Comparison of ENCODE assay signal across 16 cellular contexts in genomic region chr5:106415541-106415940, GRCh38.
A peak's percentile ranks its signal among the peaks of the same experiment; 100 is the strongest.
DNase-seq lines count a peak whose midpoint lies in the region; ATAC-seq and TF ChIP-seq lines count a peak whose summit lies in the region.
"Had no signal": no experiment of that assay in that cellular context is flagged by ENCODE, and none has a peak within 500 bp of the region (broad histone marks: within the 10 kb centered on the region; RNA-seq: fewer than 3 reads in every experiment).

No MANE protein-coding gene starts in this region.

- H3K23ac ChIP-seq in mesenchymal stem cell (ENCODE audit: low read length in 2 of 2): no peak overlapping the region

- H3K4me1 ChIP-seq in mesenchymal stem cell (ENCODE audit: control insufficient read depth, insufficient read depth, low read depth, low read length): peaks cover 2% of the 10 kb centered on the region
- H3K4me1 ChIP-seq: tibial artery had no signal

- no peak overlapping the region for H4K8ac ChIP-seq in mesenchymal stem cell (ENCODE audit: low read length)

- no peak overlapping the region for H2BK120ac ChIP-seq in mesenchymal stem cell (ENCODE audit: low read depth, low read length)

- H3K27me3 ChIP-seq in mesenchymal stem cell (ENCODE audit: control insufficient read depth in 1 of 2, insufficient read depth in 1 of 2, low read length in 2 of 2): no peaks in the 10 kb centered on the region
- H3K27me3 ChIP-seq: tibial artery had no signal

- no peak overlapping the region for H3K4me2 ChIP-seq in mesenchymal stem cell (ENCODE audit: low read length, poor library complexity, severe bottlenecking)

- no peak overlapping the region for H3K18ac ChIP-seq in mesenchymal stem cell (ENCODE audit: low read depth in 1 of 2, low read length in 2 of 2)

- H4K91ac ChIP-seq in mesenchymal stem cell (ENCODE audit: low read length): no peak overlapping the region

- H2BK12ac ChIP-seq in mesenchymal stem cell (ENCODE audit: low read length in 2 of 2): no peak overlapping the region

- no peak overlapping the region for H3K27ac Mint-ChIP-seq in activated T-helper 17 cell treated with anti-CD3 and anti-CD28 coated beads, Interleukin-2, amount 50 U/mL, for 72 hours
- H3K27ac Mint-ChIP-seq: activated naive CD8-positive, alpha-beta T cell treated with anti-CD3 and anti-CD28 coated beads for 36 hours; immature natural killer cell had no signal

- no peaks in the 10 kb centered on the region for H3K9me3 ChIP-seq in mesenchymal stem cell (ENCODE audit: control insufficient read depth, low read length)
- H3K9me3 ChIP-seq: mucosa of descending colon, tibial artery had no signal

- no peak overlapping the region for H2AK5ac ChIP-seq in mesenchymal stem cell (ENCODE audit: low read length, severe bottlenecking)

- no peaks in the 10 kb centered on the region for H3K36me3 Mint-ChIP-seq in activated T-helper 17 cell treated with anti-CD3 and anti-CD28 coated beads, Interleukin-2, amount 50 U/mL, for 72 hours (ENCODE audit: low read depth)
- H3K36me3 Mint-ChIP-seq: activated naive CD8-positive, alpha-beta T cell treated with anti-CD3 and anti-CD28 coated beads for 36 hours; immature natural killer cell had no signal

- no peaks in the 10 kb centered on the region for H3K79me1 ChIP-seq in mesenchymal stem cell (replicated peaks; ENCODE audit: low read length, poor library complexity, severe bottlenecking)

- 68% methylated on average over 4 of the region's 4 CpGs for WGBS in mesenchymal stem cell

- no peak for TF ChIP-seq CTCF in AG10803 (conservative IDR thresholded peaks at IDR 0.05; ENCODE audit: low read length)
- no peak for TF ChIP-seq CTCF in cardiac fibroblast (IDR thresholded peaks at IDR 0.05; ENCODE audit: low read depth, low read length)

- no peak for ATAC-seq in activated T-helper 17 cell treated with anti-CD3 and anti-CD28 coated beads, Interleukin-2, amount 50 U/mL, for 72 hours (replicated peaks)
- no peak for ATAC-seq in GM21528 (IDR thresholded peaks at IDR 0.05; ENCODE audit: low FRiP score, unreplicated experiment)
- ATAC-seq: mucosa of descending colon had no signal

- H3K9me3 Mint-ChIP-seq in activated T-helper 17 cell treated with anti-CD3 and anti-CD28 coated beads, Interleukin-2, amount 50 U/mL, for 72 hours: peaks cover 15% of the 10 kb centered on the region

- no peaks in the 10 kb centered on the region for H3K27me3 Mint-ChIP-seq in activated T-helper 17 cell treated with anti-CD3 and anti-CD28 coated beads, Interleukin-2, amount 50 U/mL, for 72 hours
- H3K27me3 Mint-ChIP-seq: activated naive CD8-positive, alpha-beta T cell treated with anti-CD3 and anti-CD28 coated beads for 36 hours had no signal

- H2BK15ac ChIP-seq in mesenchymal stem cell (ENCODE audit: low read depth, poor library complexity, severe bottlenecking): no peak overlapping the region

- no peaks in the 10 kb centered on the region for H3K36me3 ChIP-seq in mesenchymal stem cell (ENCODE audit: control insufficient read depth in 1 of 2, insufficient read depth in 2 of 2, low read depth in 1 of 2, low read length in 2 of 2)
- H3K36me3 ChIP-seq: tibial artery, WERI-Rb-1 had no signal

- no peak overlapping the region for H3K4me3 Mint-ChIP-seq in activated T-helper 17 cell treated with anti-CD3 and anti-CD28 coated beads, Interleukin-2, amount 50 U/mL, for 72 hours
- H3K4me3 Mint-ChIP-seq: activated naive CD8-positive, alpha-beta T cell treated with anti-CD3 and anti-CD28 coated beads for 36 hours; immature natural killer cell had no signal

- H3K4me3 ChIP-seq in AG10803 (ENCODE audit: low read length) (no peak overlapping the region), cardiac fibroblast (replicated peaks in 1 of 2; ENCODE audit: low read depth in 2 of 2, low read length in 2 of 2) (no peak overlapping the region), mesenchymal stem cell (ENCODE audit: insufficient read depth in 1 of 2, low read depth in 1 of 2, low read length in 2 of 2) (no peak overlapping the region)
- H3K4me3 ChIP-seq: coronary artery, mucosa of descending colon, tibial artery had no signal

- DNase-seq in AG10803 (ENCODE audit: low read depth) (peak; percentile 88), NCI-H226 (peak; percentile 81), cardiac fibroblast (ENCODE audit: low read depth in 2 of 2) (peak; percentile 19 to 67), mesenchymal stem cell (peak; percentile 66), 8988T (no peak), GM19238 (ENCODE audit: insufficient read length, low spot score) (no peak)
- DNase-seq: activated naive CD8-positive, alpha-beta T cell treated with anti-CD3 and anti-CD28 coated beads for 36 hours; immature natural killer cell; KG1; mucosa of descending colon; NCI-H2029; tibial artery; WERI-Rb-1 had no signal

- H3K4me1 Mint-ChIP-seq in activated T-helper 17 cell treated with anti-CD3 and anti-CD28 coated beads, Interleukin-2, amount 50 U/mL, for 72 hours: no peaks in the 10 kb centered on the region
- H3K4me1 Mint-ChIP-seq: activated naive CD8-positive, alpha-beta T cell treated with anti-CD3 and anti-CD28 coated beads for 36 hours; immature natural killer cell had no signal

- no peak overlapping the region for H2BK5ac ChIP-seq in mesenchymal stem cell (ENCODE audit: low read depth, low read length, poor library complexity, severe bottlenecking)

- no peak overlapping the region for H2AFZ ChIP-seq in mesenchymal stem cell (ENCODE audit: low read depth, low read length)

- peak overlapping the region; percentile 66 for H3K27ac ChIP-seq in mesenchymal stem cell (ENCODE audit: low read length, poor library complexity, severe bottlenecking)
- H3K27ac ChIP-seq: coronary artery, tibial artery, WERI-Rb-1 had no signal

- H3K14ac ChIP-seq in mesenchymal stem cell (ENCODE audit: low read length in 2 of 2): no peak overlapping the region

- H3K4ac ChIP-seq in mesenchymal stem cell (ENCODE audit: low read depth in 1 of 2, low read length in 2 of 2): no peak overlapping the region

- H3K9ac ChIP-seq in mesenchymal stem cell (ENCODE audit: low read length): no peak overlapping the region

Comparison
In these comparisons a context has a peak if more than half of its experiments do, and no peak if none do; other contexts are left out.
1. DNase-seq: peak in AG10803 (single experiment), NCI-H226 (single experiment), cardiac fibroblast (2 of 2) and mesenchymal stem cell (single experiment); none in 8988T (single experiment) and GM19238 (single experiment).